ENCODE assay signal across 31 cellular contexts in the genomic region with DNA sequence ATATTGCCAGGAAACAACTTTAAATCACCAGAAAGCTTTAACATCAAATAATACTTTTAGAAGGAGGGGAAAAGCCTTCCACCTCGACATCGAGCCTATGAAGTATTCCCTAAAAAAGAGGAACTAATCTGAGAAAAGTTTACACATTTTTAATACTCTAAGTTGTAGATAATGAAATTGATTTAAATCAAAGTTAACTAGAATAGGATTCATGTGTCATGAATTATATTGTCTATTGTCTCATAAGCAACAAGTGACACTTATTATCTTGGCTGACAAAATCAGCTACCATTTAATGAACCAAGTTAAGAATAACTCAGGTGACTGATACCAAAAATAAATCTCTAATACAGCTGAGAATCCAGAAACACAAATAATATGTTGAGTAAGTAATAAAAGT. TPM values are rescaled to one million over a fixed set of nuclear protein-coding genes. Genes with fewer than 3 reads are reported as not detected.
DNase-seq lines count a peak whose midpoint lies in the region; ATAC-seq, FAIRE-seq and TF ChIP-seq lines count a peak whose summit lies in the region.
"Had no signal": no experiment of that assay in that cellular context is flagged by ENCODE, and none has a peak within 500 bp of the region (broad histone marks: within the 10 kb centered on the region; RNA-seq: fewer than 3 reads in every experiment).

No MANE protein-coding gene starts in this region.

- no peak for TF ChIP-seq EP300 in K562 (IDR thresholded peaks at IDR 0.05; ENCODE audit: low read length)

- no peak for TF ChIP-seq POLR2A in K562 (conservative IDR thresholded peaks at IDR 0.05)

- H3F3A ChIP-seq in PC-9 (ENCODE audit: insufficient read depth, low read depth): peaks cover 34% of the 10 kb centered on the region

- H3K27me3 ChIP-seq in PC-9 (ENCODE audit: insufficient read depth, low read depth): no peaks in the 10 kb centered on the region
- no peaks in the 10 kb centered on the region for H3K27me3 ChIP-seq in K562 (ENCODE audit: control insufficient read depth in 2 of 2, insufficient read depth in 2 of 2, low read length in 2 of 2)
- H3K27me3 ChIP-seq: BE2C; BLaER1; BLaER1 treated with 17β-estradiol and CSF1 and Interleukin-3, amounts not matched to agents 10 nM and 100 nM had no signal

- intact Hi-C loops in PC-9 (cut with micrococcal nuclease; ENCODE audit: unreplicated experiment) (no loop called here), K562 (cut with micrococcal nuclease) (no loop called here)

- peaks cover 22% of the 10 kb centered on the region for H3K4me1 ChIP-seq in PC-9 (replicated peaks; ENCODE audit: insufficient read depth)
- H3K4me1 ChIP-seq in K562 (replicated peaks in 1 of 2; ENCODE audit: control insufficient read depth in 2 of 2, insufficient read depth in 2 of 2, low read length in 2 of 2): peaks cover 15 to 19% of the 10 kb centered on the region in 2 experiments; a peak in 4 of 5 replicates
- H3K4me1 ChIP-seq: BE2C, BLaER1 had no signal

- H3K36me3 ChIP-seq in PC-9 (ENCODE audit: low read depth) (peaks cover 15% of the 10 kb centered on the region; the same call in 1 of the 2 replicates), K562 (ENCODE audit: control insufficient read depth, insufficient read depth, low read length) (peaks cover 9% of the 10 kb centered on the region)
- H3K36me3 ChIP-seq: BE2C had no signal

- H4K20me1 ChIP-seq in PC-9 (ENCODE audit: insufficient read depth): no peaks in the 10 kb centered on the region
- no peaks in the 10 kb centered on the region for H4K20me1 ChIP-seq in K562 (replicated peaks; ENCODE audit: control insufficient read depth, insufficient read depth, low read length)
- H4K20me1 ChIP-seq: BLaER1; BLaER1 treated with 17β-estradiol and CSF1 and Interleukin-3, amounts not matched to agents 10 nM and 100 nM had no signal

- H3K4me3 ChIP-seq in PC-9 (no peak overlapping the region), K562 (no peak overlapping the region)
- H3K4me3 ChIP-seq: A549; BLaER1; BLaER1 treated with 17β-estradiol and CSF1 and Interleukin-3, amounts not matched to agents 10 nM and 100 nM had no signal

- no peak overlapping the region for H3K9ac ChIP-seq in K562 (ENCODE audit: insufficient read depth in 1 of 2, low read depth in 2 of 2, low read length in 2 of 2)
- H3K9ac ChIP-seq: BLaER1; BLaER1 treated with 17β-estradiol and CSF1 and Interleukin-3, amounts not matched to agents 10 nM and 100 nM had no signal

- in situ Hi-C loops in K562 (cut with MboI): no loop called here

- BruUV-seq in PC-9 (replicated peaks; lab: Mats Ljungman, UMichigan) (no TSS peak), K562 (replicated peaks; lab: Mats Ljungman, UMichigan) (no TSS peak)

- no peak for ATAC-seq in K562
- ATAC-seq: A549; CD8-positive, alpha-beta T cell had no signal

- whole genome bisulfite sequencing in K562 (ENCODE audit: insufficient coverage, low coverage, missing lambda C conversion rate): 44% methylated on average over 2 of the region's 2 CpGs

- H3K27ac ChIP-seq in PC-9 (peak overlapping the region; percentile 4; the same call in 1 of the 2 replicates), K562 (ENCODE audit: extremely low read depth, low read depth, low read length) (no peak overlapping the region)
- H3K27ac ChIP-seq: 22Rv1; A549; BLaER1; BLaER1 treated with 17β-estradiol and CSF1 and Interleukin-3, amounts not matched to agents 10 nM and 100 nM; C4-2B had no signal

- CTCF ChIA-PET in PC-9 (lab: Charles Lee) (no interaction called here), K562 (lab: Yijun Ruan, JAX; ENCODE audit: low intra/inter-chr PET ratio) (no interaction called here)

- H3K79me2 ChIP-seq in PC-9 (ENCODE audit: low read depth): no peaks in the 10 kb centered on the region
- H3K79me2 ChIP-seq in K562 (ENCODE audit: control insufficient read depth, insufficient read depth, low read length): no peaks in the 10 kb centered on the region; the same call in 2 of the 3 replicates

- TF ChIP-seq CTCF in PC-9 (conservative IDR thresholded peaks at IDR 0.05): no peak
- no peak for TF ChIP-seq CTCF in K562 (IDR thresholded peaks at IDR 0.05 in 2 of 3, conservative IDR thresholded peaks at IDR 0.05 in 1 of 3; ENCODE audit: insufficient read depth in 2 of 3, low read depth in 1 of 3, low read length in 3 of 3)

- no peaks in the 10 kb centered on the region for H3K9me1 ChIP-seq in K562 (ENCODE audit: control insufficient read depth, insufficient read depth, low read length)

- H3K9me3 ChIP-seq in PC-9 (ENCODE audit: insufficient read depth, low read depth): no peaks in the 10 kb centered on the region
- H3K9me3 ChIP-seq in K562 (replicated peaks; ENCODE audit: control insufficient read depth, insufficient read depth, low read depth, low read length): no peaks in the 10 kb centered on the region
- H3K9me3 ChIP-seq: A549; BE2C; BLaER1; BLaER1 treated with 17β-estradiol and CSF1 and Interleukin-3, amounts not matched to agents 10 nM and 100 nM; Caco-2 had no signal

- POLR2A ChIA-PET in PC-9 (lab: Charles Lee; ENCODE audit: unreplicated experiment): no interaction called here
- POLR2A ChIA-PET in K562 (lab: Yijun Ruan, JAX): no interaction called here

- no peak for TF ChIP-seq RAD21 in K562 (CRISPR knock-in tag; conservative IDR thresholded peaks at IDR 0.05 in 1 of 2, IDR thresholded peaks at IDR 0.05 in 1 of 2)

- no peak for FAIRE-seq in K562 (lab: Jason Lieb, UNC)
- FAIRE-seq: A204.1, A549, D721Med had no signal

- H3K4me2 ChIP-seq in PC-9: no peak overlapping the region
- H3K4me2 ChIP-seq in K562 (ENCODE audit: insufficient read depth, low read length): no peak overlapping the region
- H3K4me2 ChIP-seq: A549; BLaER1; BLaER1 treated with 17β-estradiol and CSF1 and Interleukin-3, amounts not matched to agents 10 nM and 100 nM had no signal

- no peak for DNase-seq in PC-9
- DNase-seq in K562 (ENCODE audit: extremely low read depth in 1 of 4, low spot score in 3 of 4): no peak
- DNase-seq in NCI-H1694 (lab: John Stamatoyannopoulos, UW): no peak
- no peak for DNase-seq in activated CD8-positive, alpha-beta memory T cell treated with anti-CD3 and anti-CD28 coated beads, Interleukin-2, amount 50 U/mL, for 4 hours
- DNase-seq: 8988T; ACHN; AML-193; BE2C; C1 segment of cervical spinal cord; Caco-2; Calu3; CD4-positive, alpha-beta memory T cell; CD4-positive, alpha-beta T cell; CD4-positive, CD25-positive, alpha-beta regulatory T cell; CD8-positive, alpha-beta memory T cell; CD8-positive, alpha-beta T cell; COR-L47; DMS 273 treated with DMSO at 0.1 percent for 48 hours; DMS153; DMS53; DMS79; DMS79 treated with DMSO at 0.1 percent for 48 hours; DND-41; EL had no signal

- no peaks in the 10 kb centered on the region for H3K9me2 ChIP-seq in PC-9 (ENCODE audit: insufficient read depth)

- H2AFZ ChIP-seq in PC-9 (no peak overlapping the region), K562 (ENCODE audit: low read depth, low read length) (no peak overlapping the region)

TF ChIP-seq in K562, 482 proteins besides CTCF, POLR2A, EP300 and RAD21:
- TF ChIP-seq CAMTA2 (CRISPR knock-in tag; conservative IDR thresholded peaks at IDR 0.05) (no peak), HDAC2 (IDR thresholded peaks at IDR 0.05) (peak; percentile 63; the same call in 1 of the 2 replicates), RCOR1 (IDR thresholded peaks at IDR 0.05; ENCODE audit: borderline replicate concordance in 1 of 2, low read depth in 2 of 2, low read length in 2 of 2) (peak in 1 of 2 experiments; percentile 66; a peak in 1 of 4 replicates), KDM1A (IDR thresholded peaks at IDR 0.05) (peak; percentile 82 to 85), HDGF (IDR thresholded peaks at IDR 0.05) (no peak)

RNA-seq across cellular contexts. Expression of gene TSC22D2, which starts 56.6 kb away (rescaled TPM):
- total RNA-seq in PC-9 (2021) (20.5 and 32.0 TPM in 2 replicates), K562 (2014; rRNA removed) (5.5 and 6.3 TPM in 2 replicates), K562 (2014; rRNA removed; fragmentation: Illumina TruSeq; extraction: Trizol) (19.3 and 20.4 TPM in 2 replicates), K562 (2015; rRNA removed; fragmentation: Illumina TruSeq; extraction: Trizol) (12.9 and 16.3 TPM in 2 replicates), K562 (2021) (28.1 and 31.3 TPM in 2 replicates)
- 46.2 and 128 TPM in 2 replicates for total RNA-seq in K562 (2011; cell fraction: chromatin; rRNA removed; ENCODE audit: low replicate concordance)
- total RNA-seq in K562 (2011; cell fraction: nucleolus; rRNA removed): 25.0 and 35.4 TPM in 2 replicates
- 54.4 and 79.5 TPM in 2 replicates for total RNA-seq in K562 (2011; cell fraction: nucleoplasm; rRNA removed)
- polyA plus RNA-seq in K562 (2011; rRNA removed) (17.8 and 18.4 TPM in 2 replicates), K562 (2014; fragmentation: Illumina TruSeq; extraction: Trizol) (24.6 and 29.3 TPM in 2 replicates), K562 (2014; fragmentation: Nextera tagmentation; extraction: Ambion mirVana) (10 to 100 TPM; 21.7 to 44.0 TPM), K562 (2014; rRNA removed) (11.4 and 14.1 TPM in 2 replicates)
- polyA plus RNA-seq in K562 (2011; cell fraction: cytosol; rRNA removed): 5.1 and 7.1 TPM in 2 replicates
- 25.0 and 33.7 TPM in 2 replicates for polyA plus RNA-seq in K562 (2011; cell fraction: nucleus; rRNA removed)
- 13.5 and 19.8 TPM in 2 replicates for polyA plus RNA-seq in K562 (2012)
- polyA minus RNA-seq in K562 (2011; rRNA and poly(A)+ RNA removed): 44.1 and 49.7 TPM in 2 replicates
- polyA minus RNA-seq in K562 (2011; cell fraction: cytosol; rRNA and poly(A)+ RNA removed): 18.9 and 26.2 TPM in 2 replicates
- polyA minus RNA-seq in K562 (2011; cell fraction: nucleus; rRNA and poly(A)+ RNA removed): 51.2 and 64.6 TPM in 2 replicates
